ENCODE assay signal across 24 cellular contexts in genomic region chrX:129763666-129764065, GRCh38. TPM values are rescaled to one million over a fixed set of nuclear protein-coding genes. Genes with fewer than 3 reads are reported as not detected.
DNase-seq lines count a peak whose midpoint lies in the region; ATAC-seq, FAIRE-seq and TF ChIP-seq lines count a peak whose summit lies in the region.
"Had no signal": no experiment of that assay in that cellular context is flagged by ENCODE, and none has a peak within 500 bp of the region (broad histone marks: within the 10 kb centered on the region; RNA-seq: fewer than 3 reads in every experiment).

No MANE protein-coding gene starts in this region.

- H3K18ac ChIP-seq in IMR-90 (ENCODE audit: low read depth, low read length): no peak overlapping the region

- H3K4me3 Mint-ChIP-seq in astrocyte (ENCODE audit: unreplicated experiment): no peak overlapping the region
- H3K4me3 Mint-ChIP-seq in activated CD8-positive, alpha-beta T cell treated with anti-CD3 and anti-CD28 coated beads, Interleukin-2, amount 10 ng/mL, durations not matched to agents 7 days and 5 days: no peak overlapping the region
- H3K4me3 Mint-ChIP-seq in T-helper 2 cell treated with Interferon-gamma antibody and Interleukin-4, amounts not matched to agents 5 μg/mL and 100 μg/mL, for 36 hours: no peak overlapping the region
- H3K4me3 Mint-ChIP-seq: B cell; CD4-positive, CD25-positive, alpha-beta regulatory T cell; CD8-positive, alpha-beta T cell; GM23338; H9 had no signal

- no peak overlapping the region for H3K23ac ChIP-seq in IMR-90 (ENCODE audit: low read depth, low read length)

- FAIRE-seq in A549 (lab: Jason Lieb, UNC) (no peak), astrocyte (lab: Jason Lieb, UNC) (peak; percentile 70)
- FAIRE-seq: GM12878 had no signal

- H2BK15ac ChIP-seq in IMR-90 (ENCODE audit: low read depth, low read length): no peak overlapping the region

- ATAC-seq in A549 (no peak), DND-41 (ENCODE audit: insufficient read depth, low read depth) (no peak), IMR-90 (ENCODE audit: low read depth) (no peak)
- no peak for ATAC-seq in activated CD8-positive, alpha-beta T cell treated with anti-CD3 and anti-CD28 coated beads, Interleukin-2, amount 10 ng/mL, durations not matched to agents 7 days and 5 days
- ATAC-seq: CD8-positive, alpha-beta T cell; GM12878; GM23338; HCT116 had no signal

- no peak overlapping the region for H2BK120ac ChIP-seq in IMR-90 (ENCODE audit: low read depth, low read length)

- CTCF ChIA-PET in A549 (lab: Yijun Ruan, JAX) (interaction anchor here (0.6 to 1.3 kb wide), 3 partner anchors 37 to 1305 kb away, joined by 3 to 4 read pairs (median 3); no protein-coding TSS in a partner anchor), IMR-90 (lab: Yijun Ruan, JAX) (no interaction called here)
- CTCF ChIA-PET in activated CD8-positive, alpha-beta T cell treated with anti-CD3 and anti-CD28 coated beads, Interleukin-2, amount 10 ng/mL, durations not matched to agents 7 days and 5 days (lab: Charles Lee): interaction anchor here (0.9 to 2.8 kb wide), 5 partner anchors 10 to 51 kb away, joined by 3 to 8 read pairs (median 4); partner anchors contain the start of gene SASH3

- no peaks in the 10 kb centered on the region for H3K9me1 ChIP-seq in IMR-90 (ENCODE audit: insufficient read depth, low read length)

- dilution Hi-C loops in IMR-90 (cut with HindIII; ENCODE audit: low sequenced_read_pairs, unreplicated experiment): no loop called here

- no peak overlapping the region for H3K27ac Mint-ChIP-seq in astrocyte (ENCODE audit: unreplicated experiment)
- H3K27ac Mint-ChIP-seq in activated CD8-positive, alpha-beta T cell treated with anti-CD3 and anti-CD28 coated beads, Interleukin-2, amount 10 ng/mL, durations not matched to agents 7 days and 5 days: no peak overlapping the region
- H3K27ac Mint-ChIP-seq in T-helper 2 cell treated with Interferon-gamma antibody and Interleukin-4, amounts not matched to agents 5 μg/mL and 100 μg/mL, for 36 hours: no peak overlapping the region
- H3K27ac Mint-ChIP-seq: B cell; CD4-positive, CD25-positive, alpha-beta regulatory T cell; CD8-positive, alpha-beta T cell; GM23338; H9 had no signal

- no peak overlapping the region for H2AK9ac ChIP-seq in IMR-90 (replicated peaks; ENCODE audit: low read depth, low read length, poor library complexity)

- H3K4me3 ChIP-seq in A549 (no peak overlapping the region), DND-41 (ENCODE audit: low read depth in 1 of 2, low read length in 2 of 2) (no peak overlapping the region), IMR-90 (ENCODE audit: insufficient read depth, low read depth, low read length) (no peak overlapping the region), astrocyte (ENCODE audit: insufficient read depth, low read depth, low read length) (no peak overlapping the region), ascending aorta (no peak overlapping the region)
- H3K4me3 ChIP-seq: BLaER1, GM12878, GM23338 had no signal

- H3K79me1 ChIP-seq in IMR-90 (ENCODE audit: low read depth in 1 of 2, low read length in 2 of 2): no peaks in the 10 kb centered on the region

- H3K79me2 ChIP-seq in DND-41 (ENCODE audit: insufficient read depth, low read length) (peaks cover 6% of the 10 kb centered on the region; the same call in 1 of the 2 replicates), astrocyte (ENCODE audit: insufficient read depth, low read length) (no peaks in the 10 kb centered on the region)

- no peak overlapping the region for H2BK20ac ChIP-seq in IMR-90 (ENCODE audit: low read depth, low read length)

- no peaks in the 10 kb centered on the region for H3K4me1 Mint-ChIP-seq in astrocyte (ENCODE audit: low read depth, unreplicated experiment)
- peaks cover 61% of the 10 kb centered on the region for H3K4me1 Mint-ChIP-seq in activated CD8-positive, alpha-beta T cell treated with anti-CD3 and anti-CD28 coated beads, Interleukin-2, amount 10 ng/mL, durations not matched to agents 7 days and 5 days (ENCODE audit: low read depth)
- H3K4me1 Mint-ChIP-seq in T-helper 2 cell treated with Interferon-gamma antibody and Interleukin-4, amounts not matched to agents 5 μg/mL and 100 μg/mL, for 36 hours (ENCODE audit: low read depth): peaks cover 39% of the 10 kb centered on the region
- H3K4me1 Mint-ChIP-seq: GM23338, H9 had no signal

- no peak overlapping the region for H3K56ac ChIP-seq in IMR-90 (ENCODE audit: extremely low read depth, insufficient read depth, low read length)

- H3K9ac ChIP-seq in DND-41 (ENCODE audit: low read depth, low read length) (no peak overlapping the region), IMR-90 (ENCODE audit: low read depth, low read length) (no peak overlapping the region), astrocyte (ENCODE audit: low read length) (no peak overlapping the region)
- H3K9ac ChIP-seq: BLaER1 had no signal

- H3K4ac ChIP-seq in IMR-90 (ENCODE audit: low read depth, low read length): no peak overlapping the region

- no peak overlapping the region for H2BK5ac ChIP-seq in IMR-90 (ENCODE audit: low read depth, low read length, poor library complexity, severe bottlenecking)

- no peak overlapping the region for H3K14ac ChIP-seq in IMR-90 (replicated peaks; ENCODE audit: low read depth, low read length)

- in situ Hi-C loops in IMR-90 (cut with MboI; ENCODE audit: low sequenced_read_pairs): no loop called here

- no peaks in the 10 kb centered on the region for H3K36me3 Mint-ChIP-seq in astrocyte (ENCODE audit: low read depth, unreplicated experiment)
- H3K36me3 Mint-ChIP-seq in activated CD8-positive, alpha-beta T cell treated with anti-CD3 and anti-CD28 coated beads, Interleukin-2, amount 10 ng/mL, durations not matched to agents 7 days and 5 days (ENCODE audit: low read depth): peaks cover 8% of the 10 kb centered on the region
- no peaks in the 10 kb centered on the region for H3K36me3 Mint-ChIP-seq in T-helper 2 cell treated with Interferon-gamma antibody and Interleukin-4, amounts not matched to agents 5 μg/mL and 100 μg/mL, for 36 hours (ENCODE audit: low read depth)
- H3K36me3 Mint-ChIP-seq: CD8-positive, alpha-beta T cell had no signal

- H3K4me1 ChIP-seq in A549: no peaks in the 10 kb centered on the region
- peaks cover 75% of the 10 kb centered on the region for H3K4me1 ChIP-seq in DND-41 (ENCODE audit: insufficient read depth, low read length)
- H3K4me1 ChIP-seq in IMR-90 (ENCODE audit: control insufficient read depth, insufficient read depth, low read length): no peaks in the 10 kb centered on the region
- peaks cover 10% of the 10 kb centered on the region for H3K4me1 ChIP-seq in astrocyte (ENCODE audit: insufficient read depth, low read length)
- no peaks in the 10 kb centered on the region for H3K4me1 ChIP-seq in ascending aorta
- H3K4me1 ChIP-seq: Caco-2 had no signal

- no peak overlapping the region for H2AK5ac ChIP-seq in IMR-90 (ENCODE audit: low read depth, low read length)

- no peaks in the 10 kb centered on the region for H3K27me3 ChIP-seq in DND-41 (ENCODE audit: insufficient read depth, low read length, poor library complexity)
- H3K27me3 ChIP-seq in IMR-90 (ENCODE audit: control insufficient read depth, insufficient read depth, low read length): peaks cover 1% of the 10 kb centered on the region
- no peaks in the 10 kb centered on the region for H3K27me3 ChIP-seq in astrocyte (ENCODE audit: insufficient read depth, low read length)
- no peaks in the 10 kb centered on the region for H3K27me3 ChIP-seq in ascending aorta

- H3K27ac ChIP-seq in A549 (no peak overlapping the region), DND-41 (ENCODE audit: low read length) (peak overlapping the region; percentile 59), IMR-90 (ENCODE audit: insufficient read depth, low read length) (no peak overlapping the region), astrocyte (ENCODE audit: low read depth, low read length) (no peak overlapping the region), ascending aorta (no peak overlapping the region)
- H3K27ac ChIP-seq: BLaER1, C4-2B had no signal

- intact Hi-C loops in IMR-90 (cut with micrococcal nuclease): no loop called here
- intact Hi-C loops in ascending aorta (cut with DNase I): no loop called here

- H3K9me3 ChIP-seq in A549 (no peaks in the 10 kb centered on the region), DND-41 (ENCODE audit: insufficient read depth, low read length, severe bottlenecking) (no peaks in the 10 kb centered on the region), IMR-90 (ENCODE audit: control insufficient read depth, insufficient read depth, low read length) (no peaks in the 10 kb centered on the region), astrocyte (ENCODE audit: insufficient read depth, low read depth, low read length) (no peaks in the 10 kb centered on the region), ascending aorta (no peaks in the 10 kb centered on the region)
- H3K9me3 ChIP-seq: BLaER1, Caco-2 had no signal

- POLR2A ChIA-PET in A549 (lab: Yijun Ruan, JAX) (no interaction called here), IMR-90 (lab: Charles Lee; ENCODE audit: unreplicated experiment) (interaction anchor here (0.6 kb wide), 1 partner anchor 26 kb away, joined by 14 read pairs; no protein-coding TSS in a partner anchor)
- POLR2A ChIA-PET in activated CD8-positive, alpha-beta T cell treated with anti-CD3 and anti-CD28 coated beads, Interleukin-2, amount 10 ng/mL, durations not matched to agents 7 days and 5 days (lab: Charles Lee): interaction anchor here (1.0 to 2.4 kb wide), 4 partner anchors 12 to 24 kb away, joined by 3 to 12 read pairs (median 4); partner anchors contain the start of gene SASH3

- no peak for TF ChIP-seq POLR2A in A549 (IDR thresholded peaks at IDR 0.05; ENCODE audit: low read length)
- no peak for TF ChIP-seq POLR2A in IMR-90 (IDR thresholded peaks at IDR 0.05; ENCODE audit: low read depth, low read length)

- TF ChIP-seq RAD21 in A549 (conservative IDR thresholded peaks at IDR 0.05 in 1 of 2, IDR thresholded peaks at IDR 0.05 in 1 of 2) (no peak), IMR-90 (IDR thresholded peaks at IDR 0.05; ENCODE audit: low read length) (no peak)

- TF ChIP-seq CTCF in A549 (IDR thresholded peaks at IDR 0.05) (no peak), DND-41 (IDR thresholded peaks at IDR 0.05; ENCODE audit: borderline replicate concordance, extremely low read depth, low read length, poor library complexity, severe bottlenecking) (no peak), IMR-90 (conservative IDR thresholded peaks at IDR 0.05; ENCODE audit: low read depth, low read length) (no peak), astrocyte (IDR thresholded peaks at IDR 0.05; ENCODE audit: insufficient read depth, low read depth, low read length) (no peak), ascending aorta (IDR thresholded peaks at IDR 0.05) (no peak)

- BruUV-seq in IMR-90 (replicated peaks; lab: Mats Ljungman, UMichigan): no TSS peak

- H3K36me3 ChIP-seq in DND-41 (ENCODE audit: insufficient read depth, low read length): no peaks in the 10 kb centered on the region
- H3K36me3 ChIP-seq in IMR-90 (ENCODE audit: control insufficient read depth, insufficient read depth, low read length): no peaks in the 10 kb centered on the region
- no peaks in the 10 kb centered on the region for H3K36me3 ChIP-seq in astrocyte (ENCODE audit: insufficient read depth, low read length)
- H3K36me3 ChIP-seq in ascending aorta: no peaks in the 10 kb centered on the region
- H3K36me3 ChIP-seq: BLaER1 had no signal

- H4K5ac ChIP-seq in IMR-90 (ENCODE audit: low read depth, low read length): no peak overlapping the region

- no peak for DNase-seq in A549 (ENCODE audit: low read depth in 1 of 2, low spot score in 1 of 2)
- no peak for DNase-seq in DND-41
- DNase-seq in IMR-90: no peak
- no peak for DNase-seq in astrocyte (ENCODE audit: low read depth)
- no peak for DNase-seq in RKO (ENCODE audit: low spot score)
- no peak for DNase-seq in ascending aorta (ENCODE audit: low spot score in 2 of 2)
- DNase-seq in activated CD8-positive, alpha-beta T cell treated with anti-CD3 and anti-CD28 coated beads, Interleukin-2, amount 10 ng/mL, durations not matched to agents 7 days and 5 days: no peak
- DNase-seq in T-helper 2 cell treated with Interferon-gamma antibody and Interleukin-4, amounts not matched to agents 5 μg/mL and 100 μg/mL, for 36 hours (ENCODE audit: low spot score): no peak
- DNase-seq: Caco-2; CD4-positive, CD25-positive, alpha-beta regulatory T cell; CD8-positive, alpha-beta T cell; DMS153; EL; GDM1; H9 had no signal

- no peak overlapping the region for H4K91ac ChIP-seq in IMR-90 (ENCODE audit: insufficient read depth, low read depth, low read length)

- no peak overlapping the region for H3K4me2 ChIP-seq in A549
- H3K4me2 ChIP-seq in DND-41 (ENCODE audit: insufficient read depth, low read length): no peak overlapping the region
- H3K4me2 ChIP-seq in IMR-90 (ENCODE audit: low read depth, low read length): no peak overlapping the region
- H3K4me2 ChIP-seq in astrocyte (ENCODE audit: low read length): no peak overlapping the region
- H3K4me2 ChIP-seq: GM23338 had no signal

- TF ChIP-seq EP300 in A549 (IDR thresholded peaks at IDR 0.05): no peak

- H3K9me3 Mint-ChIP-seq in astrocyte (ENCODE audit: unreplicated experiment): no peaks in the 10 kb centered on the region
- H3K9me3 Mint-ChIP-seq in activated CD8-positive, alpha-beta T cell treated with anti-CD3 and anti-CD28 coated beads, Interleukin-2, amount 10 ng/mL, durations not matched to agents 7 days and 5 days (ENCODE audit: insufficient read depth): no peaks in the 10 kb centered on the region
- H3K9me3 Mint-ChIP-seq in T-helper 2 cell treated with Interferon-gamma antibody and Interleukin-4, amounts not matched to agents 5 μg/mL and 100 μg/mL, for 36 hours: no peaks in the 10 kb centered on the region
- H3K9me3 Mint-ChIP-seq: CD4-positive, CD25-positive, alpha-beta regulatory T cell; CD8-positive, alpha-beta T cell; GM23338 had no signal

- no peak overlapping the region for H4K8ac ChIP-seq in IMR-90 (ENCODE audit: low read depth in 2 of 2, low read length in 2 of 2)

- no peak overlapping the region for H2AFZ ChIP-seq in DND-41 (ENCODE audit: low read depth, low read length)
- no peak overlapping the region for H2AFZ ChIP-seq in IMR-90 (replicated peaks; ENCODE audit: low read length, poor library complexity)
- H2AFZ ChIP-seq in astrocyte (ENCODE audit: low read depth, low read length): no peak overlapping the region
- H2AFZ ChIP-seq: GM23338 had no signal

- peaks cover 7% of the 10 kb centered on the region for H3K27me3 Mint-ChIP-seq in astrocyte (ENCODE audit: low read depth, unreplicated experiment)
- no peaks in the 10 kb centered on the region for H3K27me3 Mint-ChIP-seq in activated CD8-positive, alpha-beta T cell treated with anti-CD3 and anti-CD28 coated beads, Interleukin-2, amount 10 ng/mL, durations not matched to agents 7 days and 5 days (ENCODE audit: low read depth)
- H3K27me3 Mint-ChIP-seq in T-helper 2 cell treated with Interferon-gamma antibody and Interleukin-4, amounts not matched to agents 5 μg/mL and 100 μg/mL, for 36 hours (ENCODE audit: low read depth): no peaks in the 10 kb centered on the region
- H3K27me3 Mint-ChIP-seq: B cell; CD4-positive, CD25-positive, alpha-beta regulatory T cell had no signal

- no peaks in the 10 kb centered on the region for H4K20me1 ChIP-seq in DND-41 (ENCODE audit: insufficient read depth, low read length)
- no peaks in the 10 kb centered on the region for H4K20me1 ChIP-seq in IMR-90 (ENCODE audit: insufficient read depth, low read length)
- no peaks in the 10 kb centered on the region for H4K20me1 ChIP-seq in astrocyte (ENCODE audit: insufficient read depth, low read length)
- H4K20me1 ChIP-seq: BLaER1 had no signal

RNA-seq across cellular contexts. Expression of gene SASH3, which starts 16.1 kb away (rescaled TPM):
- not detected in 2 replicates for polyA plus RNA-seq in A549 (2011; rRNA removed)
- not detected in 2 replicates for polyA plus RNA-seq in A549 (2012; cell fraction: cytosol; rRNA removed)
- polyA plus RNA-seq in A549 (2012; cell fraction: nucleus; rRNA removed): not detected in 2 replicates
- polyA plus RNA-seq in A549 (2017; fragmentation: RNase III; extraction: RNeasy Plus Mini Kit Qiagen cat#74134 plus additional on column Dnase treatment): not detected in 3 replicates
- polyA minus RNA-seq in A549 (2011; rRNA and poly(A)+ RNA removed): not detected in 2 replicates
- not detected in 2 replicates for total RNA-seq in IMR-90 (2012; rRNA removed)
- not detected in 2 replicates for polyA plus RNA-seq in IMR-90 (2012; rRNA removed)
- polyA plus RNA-seq in IMR-90 (2012; cell fraction: cytosol; rRNA removed): not detected in 2 replicates
- polyA plus RNA-seq in IMR-90 (2012; cell fraction: nucleus; rRNA removed; ENCODE audit: low replicate concordance): not detected in 2 replicates
- total RNA-seq in astrocyte: not detected in 2 replicates
- total RNA-seq in ascending aorta: 31.0 TPM
- total RNA-seq in activated CD8-positive, alpha-beta T cell treated with anti-CD3 and anti-CD28 coated beads, Interleukin-2, amount 10 ng/mL, durations not matched to agents 7 days and 5 days: 100 to 1,000 TPM; 286 to 303 TPM
- total RNA-seq: A172, Caco-2, GM23338, H4, H9 had no signal
- polyA plus RNA-seq: AG04450 had no signal

RNA-seq across cellular contexts. Expression of gene XPNPEP2, which starts 24.9 kb away (rescaled TPM):
- not detected in 2 replicates for polyA plus RNA-seq in A549 (2011; rRNA removed)
- not detected in 2 replicates for polyA plus RNA-seq in A549 (2012; cell fraction: cytosol; rRNA removed)
- not detected in 2 replicates for polyA plus RNA-seq in A549 (2012; cell fraction: nucleus; rRNA removed)
- polyA plus RNA-seq in A549 (2017; fragmentation: RNase III; extraction: RNeasy Plus Mini Kit Qiagen cat#74134 plus additional on column Dnase treatment): not detected in 3 replicates
- polyA minus RNA-seq in A549 (2011; rRNA and poly(A)+ RNA removed): not detected in 2 replicates
- under 0.01 TPM in 1 of 2 replicates, not detected in the other for total RNA-seq in IMR-90 (2012; rRNA removed)
- 0.07 TPM in 1 of 2 replicates, not detected in the other for polyA plus RNA-seq in IMR-90 (2012; rRNA removed)
- polyA plus RNA-seq in IMR-90 (2012; cell fraction: cytosol; rRNA removed): 0.03 TPM in 1 of 2 replicates, not detected in the other
- 0.03 TPM in 1 of 2 replicates, not detected in the other for polyA plus RNA-seq in IMR-90 (2012; cell fraction: nucleus; rRNA removed; ENCODE audit: low replicate concordance)
- not detected in 2 replicates for total RNA-seq in astrocyte
- total RNA-seq in ascending aorta: 7.7 TPM
- 1 to 10 TPM; 1.6 to 1.7 TPM for total RNA-seq in activated CD8-positive, alpha-beta T cell treated with anti-CD3 and anti-CD28 coated beads, Interleukin-2, amount 10 ng/mL, durations not matched to agents 7 days and 5 days
- total RNA-seq: A172, B cell, GM23338 had no signal
- polyA plus RNA-seq: GM23338 had no signal

Comparison
In these comparisons a context has a peak if more than half of its experiments do, and no peak if none do; other contexts are left out.
1. RNA of gene SASH3, which starts 16.1 kb away (total RNA-seq): 286 to 303 TPM in activated CD8-positive, alpha-beta T cell treated with anti-CD3 and anti-CD28 coated beads, Interleukin-2, amount 10 ng/mL, durations not matched to agents 7 days and 5 days and 31.0 TPM in ascending aorta (single experiment); not detected in astrocyte and not detected in IMR-90; every median in the first group is over 10 times any median in the second.